ENCODE assay signal across 25 cellular contexts in the genomic region with DNA sequence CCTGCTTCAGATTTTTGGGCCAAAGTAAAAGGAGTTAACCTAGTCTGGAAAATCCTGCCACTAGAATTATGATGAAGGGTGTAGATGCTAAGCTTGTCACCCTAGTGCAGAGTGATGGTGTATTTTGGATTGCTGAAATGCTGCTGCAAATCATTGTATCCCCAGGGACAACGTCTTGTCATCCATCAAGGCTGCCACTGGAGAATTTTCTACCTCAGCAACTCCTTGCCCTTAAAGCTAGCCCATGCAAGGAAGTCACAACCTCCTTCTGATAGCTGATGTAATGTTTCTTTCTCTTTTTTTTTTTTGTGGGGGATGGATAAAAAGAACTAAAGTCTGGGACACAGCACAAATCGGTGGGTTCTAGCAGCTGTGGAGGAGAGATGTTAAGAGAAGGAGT.
"Had no signal": no experiment of that assay in that cellular context is flagged by ENCODE, and none has a peak within 500 bp of the region (broad histone marks: within the 10 kb centered on the region; RNA-seq: fewer than 3 reads in every experiment).

No MANE protein-coding gene starts in this region.

- H3K9me3 Mint-ChIP-seq: endodermal cell; natural killer cell treated with Interleukin-12 subunit alpha and Interleukin-12 subunit beta and Interleukin-15 and Interleukin-18, amount 100 ng/mL, for 72 hours; stimulated activated memory B cell treated with anti-CD40 and anti-IgM and Interleukin-4, amounts not matched to agents 10 μg/mL and 1 μg/mL and 100 μg/mL, for 72 hours had no signal

- H3K4me3 Mint-ChIP-seq: endodermal cell; naive B cell; natural killer cell treated with Interleukin-12 subunit alpha and Interleukin-12 subunit beta and Interleukin-15 and Interleukin-18, amount 100 ng/mL, for 72 hours; stimulated activated memory B cell treated with anti-CD40 and anti-IgM and Interleukin-4, amounts not matched to agents 10 μg/mL and 1 μg/mL and 100 μg/mL, for 72 hours had no signal

- H3K36me3 Mint-ChIP-seq: naive B cell; natural killer cell treated with Interleukin-12 subunit alpha and Interleukin-12 subunit beta and Interleukin-15 and Interleukin-18, amount 100 ng/mL, for 72 hours; stimulated activated memory B cell treated with anti-CD40 and anti-IgM and Interleukin-4, amounts not matched to agents 10 μg/mL and 1 μg/mL and 100 μg/mL, for 72 hours had no signal

- H3K27ac Mint-ChIP-seq: endodermal cell; naive B cell; natural killer cell treated with Interleukin-12 subunit alpha and Interleukin-12 subunit beta and Interleukin-15 and Interleukin-18, amount 100 ng/mL, for 72 hours; stimulated activated memory B cell treated with anti-CD40 and anti-IgM and Interleukin-4, amounts not matched to agents 10 μg/mL and 1 μg/mL and 100 μg/mL, for 72 hours had no signal

- ATAC-seq: left ventricle myocardium superior; lower lobe of right lung; mucosa of descending colon; natural killer cell treated with Interleukin-12 subunit alpha and Interleukin-12 subunit beta and Interleukin-15 and Interleukin-18, amount 100 ng/mL, for 72 hours; psoas muscle; right cardiac atrium; stimulated activated naive CD8-positive, alpha-beta T cell treated with anti-CD3 and anti-CD28 coated beads, Interleukin-15, Interleukin-2, amounts not matched to agents 100 U/mL and 50 U/mL, for 24 hours; upper lobe of right lung had no signal

- FAIRE-seq: colon, frontal cortex, keratinocyte had no signal

- H3K4me1 Mint-ChIP-seq: endodermal cell; naive B cell; stimulated activated memory B cell treated with anti-CD40 and anti-IgM and Interleukin-4, amounts not matched to agents 10 μg/mL and 1 μg/mL and 100 μg/mL, for 72 hours had no signal

- DNase-seq: effector CD8-positive, alpha-beta T cell; endodermal cell; esophagus squamous epithelium; head of caudate nucleus; left ventricle myocardium superior; lower lobe of right lung; mucosa of descending colon; naive B cell; nucleus accumbens; ovary; posterior cingulate gyrus; psoas muscle; right cardiac atrium; sigmoid colon; stimulated activated CD4-positive, alpha-beta T cell treated with anti-CD3 and anti-CD28 coated beads, Interleukin-2, amount 100 ng/mL, for 24 hours; stimulated activated CD4-positive, alpha-beta T cell treated with anti-CD3 and anti-CD28 coated beads, Interleukin-4, amount 100 ng/mL, for 24 hours; stimulated activated naive CD8-positive, alpha-beta T cell treated with anti-CD3 and anti-CD28 coated beads, Interleukin-15, Interleukin-2, amounts not matched to agents 100 U/mL and 50 U/mL, for 24 hours; substantia nigra; testis; upper lobe of right lung had no signal
